In genomic region chr1:115165776-115166175, GRCh38 we compare ENCODE assay signal across 30 cellular contexts.
"Had no signal": no experiment of that assay in that cellular context is flagged by ENCODE, and none has a peak within 500 bp of the region (broad histone marks: within the 10 kb centered on the region; RNA-seq: fewer than 3 reads in every experiment).

No MANE protein-coding gene starts in this region.

- H3K9me3 ChIP-seq: colonic mucosa, gastroesophageal sphincter, heart right ventricle, left lung, mucosa of descending colon, neutrophil, right lobe of liver, suprapubic skin, transverse colon, upper lobe of right lung, uterus had no signal

- H3K27me3 ChIP-seq: colonic mucosa, foreskin keratinocyte, gastroesophageal sphincter, heart right ventricle, left lung, right lobe of liver, suprapubic skin, transverse colon, upper lobe of right lung, uterus had no signal

- H3K4me1 ChIP-seq: colonic mucosa, gastroesophageal sphincter, left lung, parathyroid adenoma, right lobe of liver, transverse colon, upper lobe of right lung, uterus had no signal

- H3K27ac Mint-ChIP-seq: dendritic cell treated with granulocyte-macrophage colony-stimulating factor and Interleukin-4, amounts not matched to agents 40 ng/mL and 50 ng/mL, for 4 days; endodermal cell; mesothelial cell of epicardium; natural killer cell treated with Interleukin-12 subunit alpha and Interleukin-12 subunit beta and Interleukin-15 and Interleukin-18, amount 100 ng/mL, for 72 hours; progenitor cell of endocrine pancreas; stimulated activated naive CD8-positive, alpha-beta T cell treated with anti-CD3 and anti-CD28 coated beads, Interleukin-15, amount 100 ng/mL, for 72 hours had no signal

- H3K9me3 Mint-ChIP-seq: dendritic cell treated with granulocyte-macrophage colony-stimulating factor and Interleukin-4, amounts not matched to agents 40 ng/mL and 50 ng/mL, for 4 days; endodermal cell; natural killer cell treated with Interleukin-12 subunit alpha and Interleukin-12 subunit beta and Interleukin-15 and Interleukin-18, amount 100 ng/mL, for 72 hours; neural crest cell had no signal

- ATAC-seq: foreskin keratinocyte, gastroesophageal sphincter, heart right ventricle, left lung, mucosa of descending colon, right lobe of liver, upper lobe of right lung had no signal

- H3K4me3 ChIP-seq: colonic mucosa, gastroesophageal sphincter, heart right ventricle, left lung, mucosa of descending colon, right lobe of liver, smooth muscle cell, suprapubic skin, transverse colon, upper lobe of right lung, uterus had no signal

- H3K27ac ChIP-seq: colonic mucosa, foreskin keratinocyte, gastroesophageal sphincter, heart right ventricle, left lung, neutrophil, parathyroid adenoma, right lobe of liver, suprapubic skin, transverse colon, upper lobe of right lung, uterus had no signal

- H3K4me2 ChIP-seq: smooth muscle cell had no signal

- H3K36me3 Mint-ChIP-seq: mesothelial cell of epicardium; naive B cell; natural killer cell treated with Interleukin-12 subunit alpha and Interleukin-12 subunit beta and Interleukin-15 and Interleukin-18, amount 100 ng/mL, for 72 hours had no signal

- H2AFZ ChIP-seq: parathyroid adenoma had no signal

- H3K36me3 ChIP-seq: colonic mucosa, gastroesophageal sphincter, heart right ventricle, left lung, neutrophil, right lobe of liver, suprapubic skin, transverse colon, upper lobe of right lung, uterus had no signal

- DNase-seq: colonic mucosa; effector CD8-positive, alpha-beta T cell; endodermal cell; glutamatergic neuron; heart right ventricle; hypothalamus; left lung; mucosa of descending colon; naive B cell; right lobe of liver; stimulated activated CD4-positive, alpha-beta T cell treated with anti-CD3 and anti-CD28 coated beads, Interleukin-12 subunit alpha, Interleukin-12 subunit beta, amount 100 ng/mL, for 4 hours; stimulated activated CD4-positive, alpha-beta T cell treated with anti-CD3 and anti-CD28 coated beads, Interleukin-1b, Interleukin-23, amount 100 ng/mL, for 48 hours; stimulated activated CD4-positive, alpha-beta T cell treated with anti-CD3 and anti-CD28 coated beads, Interleukin-4, amount 100 ng/mL, for 1 hour; stimulated activated CD8-positive, alpha-beta memory T cell treated with anti-CD3 and anti-CD28 coated beads, Interleukin-4, amount 100 ng/mL, for 48 hours; stimulated activated naive CD4-positive, alpha-beta T cell; stimulated activated naive CD8-positive, alpha-beta T cell treated with anti-CD3 and anti-CD28 coated beads, Interleukin-15, amount 100 ng/mL, for 72 hours; transverse colon; upper lobe of right lung; uterus had no signal

- H3K79me2 ChIP-seq: parathyroid adenoma had no signal

- H3K9ac ChIP-seq: parathyroid adenoma had no signal
